9 cellular contexts compared by ENCODE assay signal in the genomic region with DNA sequence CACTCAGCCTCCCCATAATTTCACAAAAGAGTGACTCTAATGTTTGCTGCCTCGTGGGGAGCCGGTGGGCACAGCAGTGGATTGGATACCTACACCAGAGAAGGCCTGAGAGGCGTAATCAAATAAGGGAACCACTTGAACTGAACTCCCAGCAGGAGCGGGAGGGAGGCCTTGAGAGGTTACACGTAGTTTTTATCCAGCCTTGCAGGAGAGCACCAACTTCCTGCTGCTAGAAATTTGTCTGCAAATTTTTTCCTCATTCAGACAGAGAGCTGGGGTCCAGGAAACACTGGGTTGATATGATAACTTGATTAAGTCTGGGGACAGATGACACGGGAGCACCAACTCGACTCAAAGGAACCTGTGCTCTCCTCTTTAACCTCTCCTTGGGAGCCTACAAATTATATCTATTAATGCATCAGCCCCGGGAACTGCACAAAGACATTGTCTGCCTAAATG.
DNase-seq lines count a peak whose midpoint lies in the region; ATAC-seq and TF ChIP-seq lines count a peak whose summit lies in the region.
"Had no signal": no experiment of that assay in that cellular context is flagged by ENCODE, and none has a peak within 500 bp of the region (broad histone marks: within the 10 kb centered on the region; RNA-seq: fewer than 3 reads in every experiment).

No MANE protein-coding gene starts in this region.

- H3K4me1 Mint-ChIP-seq in activated naive CD4-positive, alpha-beta T cell treated with anti-CD3 and anti-CD28 coated beads for 36 hours (ENCODE audit: low read depth) = peaks cover 18% of the 10 kb centered on the region

- H3K36me3 ChIP-seq in thyroid gland = no peaks in the 10 kb centered on the region

- TF ChIP-seq CTCF in thyroid gland (IDR thresholded peaks at IDR 0.05) = no peak

- no peaks in the 10 kb centered on the region for H3K9me3 ChIP-seq in thyroid gland

- CTCF ChIA-PET in activated naive CD4-positive, alpha-beta T cell treated with anti-CD3 and anti-CD28 coated beads for 36 hours (lab: Charles Lee) = interaction anchor here (0.6 to 2.4 kb wide), 3 partner anchors 68 to 420 kb away, joined by 3 to 7 read pairs (median 4); no protein-coding TSS in a partner anchor

- H3K27ac Mint-ChIP-seq in activated naive CD4-positive, alpha-beta T cell treated with anti-CD3 and anti-CD28 coated beads for 36 hours = no peak overlapping the region

- peak in 1 of 2 donors; percentile 23 for TF ChIP-seq POLR2A in thyroid gland (IDR thresholded peaks at IDR 0.05)

- H3K4me3 ChIP-seq in thyroid gland (replicated peaks in 1 of 3) = no peak overlapping the region

- H3K4me1 ChIP-seq in thyroid gland = peaks cover 27 to 52% of the 10 kb centered on the region in 2 donors

- H3K27ac ChIP-seq in thyroid gland = peak overlapping the region; percentile 66 to 86 (median 72)
- H3K27ac ChIP-seq: C4-2B had no signal

- no peaks in the 10 kb centered on the region for H3K9me3 Mint-ChIP-seq in activated naive CD4-positive, alpha-beta T cell treated with anti-CD3 and anti-CD28 coated beads for 36 hours

- DNase-seq in activated naive CD4-positive, alpha-beta T cell treated with anti-CD3 and anti-CD28 coated beads for 36 hours = peak; percentile 52
- DNase-seq in activated naive CD4-positive, alpha-beta T cell (lab: John Stamatoyannopoulos, UW) = no peak
- DNase-seq in NCI-H774 (lab: John Stamatoyannopoulos, UW) (peak; percentile 82), dermis blood vessel endothelial cell (peak; percentile 42), thyroid gland (peak; percentile 67 to 70), pons (ENCODE audit: low spot score) (no peak)

- intact Hi-C loops in activated naive CD4-positive, alpha-beta T cell treated with anti-CD3 and anti-CD28 coated beads for 36 hours (cut with micrococcal nuclease) = no loop called here
- intact Hi-C loops in thyroid gland (cut with DNase I) = no loop called here

- peaks cover 14% of the 10 kb centered on the region for H3K27me3 Mint-ChIP-seq in activated naive CD4-positive, alpha-beta T cell treated with anti-CD3 and anti-CD28 coated beads for 36 hours (ENCODE audit: low read depth)

- H3K4me3 Mint-ChIP-seq in activated naive CD4-positive, alpha-beta T cell treated with anti-CD3 and anti-CD28 coated beads for 36 hours = peak overlapping the region; percentile 52

- no peaks in the 10 kb centered on the region for H3K36me3 Mint-ChIP-seq in activated naive CD4-positive, alpha-beta T cell treated with anti-CD3 and anti-CD28 coated beads for 36 hours (ENCODE audit: low read depth)

- WGBS in thyroid gland, 2 donors = 23 to 39% methylated on average over 8 of the region's 8 CpGs

- ATAC-seq in GM18511 (IDR thresholded peaks at IDR 0.05; ENCODE audit: unreplicated experiment) (no peak), HG02981 (IDR thresholded peaks at IDR 0.05; ENCODE audit: unreplicated experiment) (no peak)

- H3K27me3 ChIP-seq in thyroid gland = no peaks in the 10 kb centered on the region

Comparison
In these comparisons a context has a peak if more than half of its experiments do, and no peak if none do; other contexts are left out.
1. DNase-seq: peak in activated naive CD4-positive, alpha-beta T cell treated with anti-CD3 and anti-CD28 coated beads for 36 hours (single experiment), NCI-H774 (single experiment), dermis blood vessel endothelial cell (single experiment) and thyroid gland (2 of 2); none in activated naive CD4-positive, alpha-beta T cell (0 of 4) and pons (single experiment).